In genomic region chr3:113747719-113748046, GRCh38 we compare ENCODE assay signal across 7 cellular contexts. TPM values are rescaled to one million over a fixed set of nuclear protein-coding genes. Genes with fewer than 3 reads are reported as not detected.
DNase-seq lines count a peak whose midpoint lies in the region; ATAC-seq, FAIRE-seq and TF ChIP-seq lines count a peak whose summit lies in the region.

No MANE protein-coding gene starts in this region.

- H3K36me3 Mint-ChIP-seq in activated naive CD8-positive, alpha-beta T cell treated with anti-CD3 and anti-CD28 coated beads, Interleukin-2, amount 10 ng/mL, durations not matched to agents 7 days and 5 days, result peaks cover 5% of the 10 kb centered on the region
- peaks cover 2% of the 10 kb centered on the region for H3K36me3 Mint-ChIP-seq in stimulated activated memory B cell treated with anti-CD40 and anti-IgM and Interleukin-4, amounts not matched to agents 10 μg/mL and 1 μg/mL and 100 μg/mL, for 72 hours

- intact Hi-C loops in HepG2 (cut with micrococcal nuclease; ENCODE audit: unreplicated experiment), result loop anchor here (1.0 to 10.0 kb wide), 5 partner anchors 8 to 309 kb away; partner anchors contain the start of genes CCDC191, QTRT2 and USF3

- POLR2A ChIA-PET in activated naive CD8-positive, alpha-beta T cell treated with anti-CD3 and anti-CD28 coated beads, Interleukin-2, amount 10 ng/mL, durations not matched to agents 7 days and 5 days (lab: Charles Lee), result interaction anchor here (1.0 to 1.6 kb wide), 4 partner anchors 8 to 233 kb away, joined by 3 to 8 read pairs (median 4); partner anchors contain the start of gene SPICE1
- POLR2A ChIA-PET in HepG2 (lab: Yijun Ruan, JAX), result interaction anchor here (0.6 to 4.0 kb wide), 5 partner anchors 9 to 84 kb away, joined by 3 to 22 read pairs (median 3); partner anchors contain the start of gene USF3

- TF ChIP-seq RAD21 in HepG2 (CRISPR knock-in tag; IDR thresholded peaks at IDR 0.05), result no peak

- H3K27ac Mint-ChIP-seq in activated naive CD8-positive, alpha-beta T cell treated with anti-CD3 and anti-CD28 coated beads, Interleukin-2, amount 10 ng/mL, durations not matched to agents 7 days and 5 days, result peak overlapping the region; percentile 99
- peak overlapping the region; percentile 100 for H3K27ac Mint-ChIP-seq in stimulated activated memory B cell treated with anti-CD40 and anti-IgM and Interleukin-4, amounts not matched to agents 10 μg/mL and 1 μg/mL and 100 μg/mL, for 72 hours

- TF ChIP-seq POLR2A in HepG2 (IDR thresholded peaks at IDR 0.05; ENCODE audit: insufficient read depth in 1 of 2, low read depth in 2 of 2, low read length in 2 of 2), result no peak

- peak overlapping the region; percentile 100 for H3K27ac ChIP-seq in HepG2 (ENCODE audit: extremely low read length, insufficient read depth, low read length)

- peak overlapping the region; percentile 96 for H3K9ac ChIP-seq in HepG2 (ENCODE audit: insufficient read depth, low read depth, low read length)

- H3K36me3 ChIP-seq in MG63 (peaks cover 12% of the 10 kb centered on the region), HepG2 (replicated peaks in 1 of 2; ENCODE audit: control insufficient read depth in 1 of 2, insufficient read depth in 2 of 2, low read length in 2 of 2) (no peaks in the 10 kb centered on the region)

- peak overlapping the region; percentile 96 for H3K4me3 Mint-ChIP-seq in activated naive CD8-positive, alpha-beta T cell treated with anti-CD3 and anti-CD28 coated beads, Interleukin-2, amount 10 ng/mL, durations not matched to agents 7 days and 5 days
- H3K4me3 Mint-ChIP-seq in stimulated activated memory B cell treated with anti-CD40 and anti-IgM and Interleukin-4, amounts not matched to agents 10 μg/mL and 1 μg/mL and 100 μg/mL, for 72 hours, result peak overlapping the region; percentile 87

- H2AFZ ChIP-seq in HepG2 (ENCODE audit: low read length), result no peak overlapping the region

- ATAC-seq in GM18858 (IDR thresholded peaks at IDR 0.05; ENCODE audit: unreplicated experiment) (peak; percentile 16), HepG2 (no peak), HG03095 (IDR thresholded peaks at IDR 0.05; ENCODE audit: unreplicated experiment) (no peak)
- no peak for ATAC-seq in activated naive CD8-positive, alpha-beta T cell treated with anti-CD3 and anti-CD28 coated beads, Interleukin-2, amount 10 ng/mL, durations not matched to agents 7 days and 5 days (ENCODE audit: low read depth)
- ATAC-seq in stimulated activated memory B cell treated with anti-CD40 and anti-IgM and Interleukin-4, amounts not matched to agents 10 μg/mL and 1 μg/mL and 100 μg/mL, for 72 hours, result no peak

- WGBS in HepG2 (ENCODE audit: low lambda C conversion rate), result 2% methylated on average over 6 of the region's 6 CpGs

- H3K4me2 ChIP-seq in HepG2 (ENCODE audit: low read depth, low read length), result peak overlapping the region; percentile 78

- peaks cover 22% of the 10 kb centered on the region for H4K20me1 ChIP-seq in HepG2 (ENCODE audit: insufficient read depth, low read length)

- H3K4me1 ChIP-seq in HepG2 (ENCODE audit: insufficient read depth, low read length), result peaks cover 40% of the 10 kb centered on the region

- DNase-seq in MG63 (no peak), HepG2 (ENCODE audit: low spot score) (peak; percentile 9), NCI-H2029 treated with DMSO at 0.1 percent for 48 hours (lab: John Stamatoyannopoulos, UW) (no peak)
- DNase-seq in activated naive CD8-positive, alpha-beta T cell treated with anti-CD3 and anti-CD28 coated beads, Interleukin-2, amount 10 ng/mL, durations not matched to agents 7 days and 5 days, result no peak

- in situ Hi-C loops in HepG2 (cut with HindIII; ENCODE audit: extremely low pct_ligation_motif_present, low pct_unique_long_range_greater_than_20kb), result loop anchor here (10.0 kb wide), 1 partner anchor 87 kb away; the partner anchor contains the start of gene GRAMD1C

- peaks cover 35% of the 10 kb centered on the region for H3K4me1 Mint-ChIP-seq in activated naive CD8-positive, alpha-beta T cell treated with anti-CD3 and anti-CD28 coated beads, Interleukin-2, amount 10 ng/mL, durations not matched to agents 7 days and 5 days
- H3K4me1 Mint-ChIP-seq in stimulated activated memory B cell treated with anti-CD40 and anti-IgM and Interleukin-4, amounts not matched to agents 10 μg/mL and 1 μg/mL and 100 μg/mL, for 72 hours, result peaks cover 58% of the 10 kb centered on the region

- CTCF ChIA-PET in HepG2 (lab: Yijun Ruan, JAX; ENCODE audit: low intra/inter-chr PET ratio, low total read pairs), result no interaction called here

- H3K79me2 ChIP-seq in HepG2 (ENCODE audit: insufficient read depth, low read length), result peaks cover 87% of the 10 kb centered on the region

- H3K9me3 ChIP-seq in MG63, result no peaks in the 10 kb centered on the region
- H3K9me3 ChIP-seq in HepG2 (ENCODE audit: low read length), result no peaks in the 10 kb centered on the region

- no peaks in the 10 kb centered on the region for H3K27me3 Mint-ChIP-seq in activated naive CD8-positive, alpha-beta T cell treated with anti-CD3 and anti-CD28 coated beads, Interleukin-2, amount 10 ng/mL, durations not matched to agents 7 days and 5 days
- no peaks in the 10 kb centered on the region for H3K27me3 Mint-ChIP-seq in stimulated activated memory B cell treated with anti-CD40 and anti-IgM and Interleukin-4, amounts not matched to agents 10 μg/mL and 1 μg/mL and 100 μg/mL, for 72 hours

- no peak for TF ChIP-seq CTCF in HepG2 (CRISPR knock-in tag; IDR thresholded peaks at IDR 0.05)

- no TSS peak for BruUV-seq in HepG2 (replicated peaks; lab: Mats Ljungman, UMichigan)

- TF ChIP-seq EP300 in HepG2 (IDR thresholded peaks at IDR 0.05; ENCODE audit: low read depth in 2 of 2, low read length in 2 of 2), result no peak
- TF ChIP-seq EP300 in HepG2 (CRISPR knock-in tag; IDR thresholded peaks at IDR 0.05; ENCODE audit: borderline replicate concordance), result no peak

- FAIRE-seq in HepG2 (lab: Jason Lieb, UNC), result peak; percentile 54

- H3K27me3 ChIP-seq in MG63 (no peaks in the 10 kb centered on the region), HepG2 (ENCODE audit: control insufficient read depth in 1 of 2, insufficient read depth in 2 of 2, low read length in 2 of 2) (no peaks in the 10 kb centered on the region; a peak in 1 of 5 replicates)

- H3K4me3 ChIP-seq in MG63 (peak overlapping the region; percentile 98), HepG2 (replicated peaks in 1 of 3; ENCODE audit: insufficient read depth in 1 of 3, low read depth in 2 of 3, low read length in 3 of 3) (peak overlapping the region; percentile 92 to 100 (median 97))

- no peaks in the 10 kb centered on the region for H3K9me3 Mint-ChIP-seq in activated naive CD8-positive, alpha-beta T cell treated with anti-CD3 and anti-CD28 coated beads, Interleukin-2, amount 10 ng/mL, durations not matched to agents 7 days and 5 days
- no peaks in the 10 kb centered on the region for H3K9me3 Mint-ChIP-seq in stimulated activated memory B cell treated with anti-CD40 and anti-IgM and Interleukin-4, amounts not matched to agents 10 μg/mL and 1 μg/mL and 100 μg/mL, for 72 hours

RNA-seq across cellular contexts. Expression of gene ATP6V1A, which starts 0.8 kb away (rescaled TPM):
- total RNA-seq in MG63 (2014; rRNA removed; shearing (Covaris generic); ENCODE audit: low replicate concordance), result 54.5 and 79.5 TPM in 2 replicates
- 10 to 100 TPM; 32.9 to 36.5 TPM for total RNA-seq in activated naive CD8-positive, alpha-beta T cell treated with anti-CD3 and anti-CD28 coated beads, Interleukin-2, amount 10 ng/mL, durations not matched to agents 7 days and 5 days
- total RNA-seq in HepG2 (2016; rRNA removed; fragmentation: Illumina TruSeq; extraction: Trizol), result 95.1 and 171 TPM in 2 replicates
- total RNA-seq in HepG2 (2016; cell fraction: cytosol; rRNA removed; fragmentation: Illumina TruSeq; extraction: Trizol; ENCODE audit: low read depth), result 4.1 and 4.6 TPM in 2 replicates
- total RNA-seq in HepG2 (2016; cell fraction: insoluble cytoplasmic fraction; rRNA removed; fragmentation: Illumina TruSeq; extraction: Trizol), result 94.7 and 166 TPM in 2 replicates
- total RNA-seq in HepG2 (2016; cell fraction: membrane; rRNA removed; fragmentation: Illumina TruSeq; extraction: Trizol), result 18.8 and 23.0 TPM in 2 replicates
- total RNA-seq in HepG2 (2016; cell fraction: nucleus; rRNA removed; fragmentation: Illumina TruSeq; extraction: Trizol), result 48.7 and 55.1 TPM in 2 replicates
- 21.7 and 23.4 TPM in 2 replicates for polyA plus RNA-seq in HepG2 (2011; rRNA removed)
- 10.7 and 17.6 TPM in 2 replicates for polyA plus RNA-seq in HepG2 (2011; cell fraction: cytosol; rRNA removed)
- polyA plus RNA-seq in HepG2 (2011; cell fraction: nucleus; rRNA removed), result 4.8 and 6.2 TPM in 2 replicates
- polyA plus RNA-seq in HepG2 (2012), result 17.0 and 26.8 TPM in 2 replicates
- polyA plus RNA-seq in HepG2 (2016; cell fraction: cytosol; fragmentation: Illumina TruSeq; extraction: Trizol; ENCODE audit: low read depth), result 1.5 TPM in 2 replicates
- 61.1 and 63.7 TPM in 2 replicates for polyA plus RNA-seq in HepG2 (2016; cell fraction: insoluble cytoplasmic fraction; fragmentation: Illumina TruSeq; extraction: Trizol; ENCODE audit: low read depth)
- 5.9 and 6.6 TPM in 2 replicates for polyA plus RNA-seq in HepG2 (2016; cell fraction: membrane; fragmentation: Illumina TruSeq; extraction: Trizol; ENCODE audit: low read depth)
- 37.6 and 38.2 TPM in 2 replicates for polyA plus RNA-seq in HepG2 (2016; cell fraction: nucleus; fragmentation: Illumina TruSeq; extraction: Trizol; ENCODE audit: insufficient read depth, low read depth)
- 33.3 and 77.8 TPM in 2 replicates for polyA minus RNA-seq in HepG2 (2011; rRNA and poly(A)+ RNA removed; ENCODE audit: low replicate concordance)
- 39.8 and 40.8 TPM in 2 replicates for polyA minus RNA-seq in HepG2 (2011; cell fraction: cytosol; rRNA and poly(A)+ RNA removed)
- 19.3 and 28.3 TPM in 2 replicates for polyA minus RNA-seq in HepG2 (2011; cell fraction: nucleus; rRNA and poly(A)+ RNA removed)

RNA-seq across cellular contexts. Expression of gene NAA50, which starts 1.6 kb away (rescaled TPM):
- 57.1 and 101 TPM in 2 replicates for total RNA-seq in MG63 (2014; rRNA removed; shearing (Covaris generic); ENCODE audit: low replicate concordance)
- 10 to 100 TPM; 90.9 to 91.0 TPM for total RNA-seq in activated naive CD8-positive, alpha-beta T cell treated with anti-CD3 and anti-CD28 coated beads, Interleukin-2, amount 10 ng/mL, durations not matched to agents 7 days and 5 days
- 233 and 352 TPM in 2 replicates for total RNA-seq in HepG2 (2016; rRNA removed; fragmentation: Illumina TruSeq; extraction: Trizol)
- 12.6 and 14.6 TPM in 2 replicates for total RNA-seq in HepG2 (2016; cell fraction: cytosol; rRNA removed; fragmentation: Illumina TruSeq; extraction: Trizol; ENCODE audit: low read depth)
- total RNA-seq in HepG2 (2016; cell fraction: insoluble cytoplasmic fraction; rRNA removed; fragmentation: Illumina TruSeq; extraction: Trizol), result 240 and 363 TPM in 2 replicates
- 93.6 and 101 TPM in 2 replicates for total RNA-seq in HepG2 (2016; cell fraction: membrane; rRNA removed; fragmentation: Illumina TruSeq; extraction: Trizol)
- total RNA-seq in HepG2 (2016; cell fraction: nucleus; rRNA removed; fragmentation: Illumina TruSeq; extraction: Trizol), result 92.1 and 103 TPM in 2 replicates
- polyA plus RNA-seq in HepG2 (2011; rRNA removed), result 30.2 and 30.3 TPM in 2 replicates
- polyA plus RNA-seq in HepG2 (2011; cell fraction: cytosol; rRNA removed), result 28.8 and 35.6 TPM in 2 replicates
- 19.7 and 21.7 TPM in 2 replicates for polyA plus RNA-seq in HepG2 (2011; cell fraction: nucleus; rRNA removed)
- polyA plus RNA-seq in HepG2 (2012), result 89.2 and 99.4 TPM in 2 replicates
- 12.6 and 13.9 TPM in 2 replicates for polyA plus RNA-seq in HepG2 (2016; cell fraction: cytosol; fragmentation: Illumina TruSeq; extraction: Trizol; ENCODE audit: low read depth)
- 253 and 261 TPM in 2 replicates for polyA plus RNA-seq in HepG2 (2016; cell fraction: insoluble cytoplasmic fraction; fragmentation: Illumina TruSeq; extraction: Trizol; ENCODE audit: low read depth)
- 48.2 and 51.0 TPM in 2 replicates for polyA plus RNA-seq in HepG2 (2016; cell fraction: membrane; fragmentation: Illumina TruSeq; extraction: Trizol; ENCODE audit: low read depth)
- 111 TPM in 2 replicates for polyA plus RNA-seq in HepG2 (2016; cell fraction: nucleus; fragmentation: Illumina TruSeq; extraction: Trizol; ENCODE audit: insufficient read depth, low read depth)
- polyA minus RNA-seq in HepG2 (2011; rRNA and poly(A)+ RNA removed; ENCODE audit: low replicate concordance), result 32.6 and 46.0 TPM in 2 replicates
- polyA minus RNA-seq in HepG2 (2011; cell fraction: cytosol; rRNA and poly(A)+ RNA removed), result 49.0 and 66.5 TPM in 2 replicates
- polyA minus RNA-seq in HepG2 (2011; cell fraction: nucleus; rRNA and poly(A)+ RNA removed), result 21.6 and 26.0 TPM in 2 replicates

RNA-seq across cellular contexts. Expression of gene USF3, which starts 51.2 kb away (rescaled TPM):
- total RNA-seq in MG63 (2014; rRNA removed; shearing (Covaris generic); ENCODE audit: low replicate concordance), result 3.3 and 4.6 TPM in 2 replicates
- 10 to 100 TPM; 20.6 to 20.9 TPM for total RNA-seq in activated naive CD8-positive, alpha-beta T cell treated with anti-CD3 and anti-CD28 coated beads, Interleukin-2, amount 10 ng/mL, durations not matched to agents 7 days and 5 days
- total RNA-seq in HepG2 (2016; rRNA removed; fragmentation: Illumina TruSeq; extraction: Trizol), result 6.3 and 13.3 TPM in 2 replicates
- total RNA-seq in HepG2 (2016; cell fraction: cytosol; rRNA removed; fragmentation: Illumina TruSeq; extraction: Trizol; ENCODE audit: low read depth), result 0.81 and 1.1 TPM in 2 replicates
- 6.2 and 13.4 TPM in 2 replicates for total RNA-seq in HepG2 (2016; cell fraction: insoluble cytoplasmic fraction; rRNA removed; fragmentation: Illumina TruSeq; extraction: Trizol)
- 3.6 and 3.8 TPM in 2 replicates for total RNA-seq in HepG2 (2016; cell fraction: membrane; rRNA removed; fragmentation: Illumina TruSeq; extraction: Trizol)
- total RNA-seq in HepG2 (2016; cell fraction: nucleus; rRNA removed; fragmentation: Illumina TruSeq; extraction: Trizol), result 8.1 and 8.9 TPM in 2 replicates
- polyA plus RNA-seq in HepG2 (2011; rRNA removed), result 10.9 and 15.2 TPM in 2 replicates
- polyA plus RNA-seq in HepG2 (2011; cell fraction: cytosol; rRNA removed), result 7.1 and 10.4 TPM in 2 replicates
- polyA plus RNA-seq in HepG2 (2011; cell fraction: nucleus; rRNA removed), result 6.2 and 6.7 TPM in 2 replicates
- 3.1 and 5.6 TPM in 2 replicates for polyA plus RNA-seq in HepG2 (2012)
- polyA plus RNA-seq in HepG2 (2016; cell fraction: cytosol; fragmentation: Illumina TruSeq; extraction: Trizol; ENCODE audit: low read depth), result 0.45 and 0.46 TPM in 2 replicates
- 9.5 and 9.6 TPM in 2 replicates for polyA plus RNA-seq in HepG2 (2016; cell fraction: insoluble cytoplasmic fraction; fragmentation: Illumina TruSeq; extraction: Trizol; ENCODE audit: low read depth)
- 1.2 and 1.5 TPM in 2 replicates for polyA plus RNA-seq in HepG2 (2016; cell fraction: membrane; fragmentation: Illumina TruSeq; extraction: Trizol; ENCODE audit: low read depth)
- 9.5 and 10.8 TPM in 2 replicates for polyA plus RNA-seq in HepG2 (2016; cell fraction: nucleus; fragmentation: Illumina TruSeq; extraction: Trizol; ENCODE audit: insufficient read depth, low read depth)
- polyA minus RNA-seq in HepG2 (2011; rRNA and poly(A)+ RNA removed; ENCODE audit: low replicate concordance), result 15.9 and 26.7 TPM in 2 replicates
- 14.4 and 15.1 TPM in 2 replicates for polyA minus RNA-seq in HepG2 (2011; cell fraction: cytosol; rRNA and poly(A)+ RNA removed)
- 20.2 and 23.6 TPM in 2 replicates for polyA minus RNA-seq in HepG2 (2011; cell fraction: nucleus; rRNA and poly(A)+ RNA removed)
